Comparison of ENCODE assay signal across 14 cellular contexts in the genomic region with DNA sequence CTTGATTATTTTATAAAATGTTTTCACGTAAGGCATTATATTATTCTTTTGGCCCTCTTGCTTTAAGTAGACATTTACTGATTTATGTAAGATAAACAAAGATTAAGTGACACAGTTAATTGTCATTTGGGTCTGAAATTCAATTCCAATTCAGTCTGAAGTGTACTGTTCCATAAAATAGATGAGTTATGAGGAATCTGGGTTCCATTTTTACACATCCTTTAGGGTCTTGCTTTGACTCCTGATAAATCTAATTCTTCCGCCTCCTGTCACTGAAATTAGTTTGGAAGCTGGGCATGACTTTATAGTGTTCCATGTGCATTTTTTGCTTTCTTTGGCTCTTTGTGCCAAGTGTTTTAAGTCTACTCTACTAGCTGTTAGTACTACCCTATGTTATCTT. TPM values are rescaled to one million over a fixed set of nuclear protein-coding genes. Genes with fewer than 3 reads are reported as not detected.
DNase-seq lines count a peak whose midpoint lies in the region; ATAC-seq, FAIRE-seq and TF ChIP-seq lines count a peak whose summit lies in the region.
"Had no signal": no experiment of that assay in that cellular context is flagged by ENCODE, and none has a peak within 500 bp of the region (broad histone marks: within the 10 kb centered on the region; RNA-seq: fewer than 3 reads in every experiment).

No MANE protein-coding gene starts in this region.

- no peaks in the 10 kb centered on the region for H3K9me2 ChIP-seq in DOHH2 (replicated peaks; ENCODE audit: control insufficient read depth, low read length)

- intact Hi-C loops in cardiac septum (cut with DNase I): no loop called here

- peaks cover 72 to 81% (median 76%) of the 10 kb centered on the region in 3 donors for H3K4me1 Mint-ChIP-seq in T-cell

- H3K27ac Mint-ChIP-seq in T-cell: peak overlapping the region; percentile 41 to 83

- H3K4me2 ChIP-seq in BLaER1 (peak overlapping the region; percentile 76), DOHH2 (ENCODE audit: low read length) (peak overlapping the region; percentile 65), keratinocyte (ENCODE audit: control insufficient read depth, extremely low read depth, insufficient read depth, low read depth, low read length) (peak overlapping the region; percentile 65)
- H3K4me2 ChIP-seq: PC-9 had no signal

- no peak for DNase-seq in T-cell
- no peak for DNase-seq in keratinocyte (ENCODE audit: low read depth, low spot score)
- DNase-seq in NCI-H1436 (lab: John Stamatoyannopoulos, UW): no peak
- no peak for DNase-seq in cardiac septum (ENCODE audit: low spot score)
- no peak for DNase-seq in activated gamma-delta T cell treated with Interleukin-2 at 50 U/mL for 16 hours
- DNase-seq: cerebellar nuclear complex, NCI-H510A, PC-9, right lobe of liver had no signal

- H4K20me1 ChIP-seq in BLaER1 (peaks cover 95% of the 10 kb centered on the region), DOHH2 (ENCODE audit: control insufficient read depth, insufficient read depth, low read depth, low read length) (no peaks in the 10 kb centered on the region; the same call in 1 of the 2 replicates), keratinocyte (ENCODE audit: control insufficient read depth, extremely low read depth, insufficient read depth, low read length) (peaks cover 4% of the 10 kb centered on the region)

- H3F3A ChIP-seq in DOHH2 (ENCODE audit: control insufficient read depth, insufficient read depth): peaks cover 7% of the 10 kb centered on the region; the same call in 1 of the 2 replicates

- peaks cover 95% of the 10 kb centered on the region for H3K79me2 ChIP-seq in DOHH2 (ENCODE audit: control insufficient read depth, low read length)
- H3K79me2 ChIP-seq in keratinocyte (ENCODE audit: control insufficient read depth, insufficient read depth, low read length): peaks cover 96% of the 10 kb centered on the region

- no peaks in the 10 kb centered on the region for H3K9me1 ChIP-seq in keratinocyte (ENCODE audit: control insufficient read depth, extremely low read depth, insufficient read depth, low read length)

- H3K9ac ChIP-seq in BLaER1: no peak overlapping the region
- H3K9ac ChIP-seq in keratinocyte (ENCODE audit: control insufficient read depth, extremely low read depth, insufficient read depth, low read length): peak overlapping the region; percentile 34

- peak in 2 of 4 experiments; percentile 7 to 39 for ATAC-seq in T-cell (replicated peaks in 1 of 4)
- ATAC-seq in GM21360 (IDR thresholded peaks at IDR 0.05; ENCODE audit: unreplicated experiment): no peak

- H3K27me3 Mint-ChIP-seq in T-cell: no peaks in the 10 kb centered on the region

- peaks cover 13% of the 10 kb centered on the region for H3K36me3 Mint-ChIP-seq in T-cell

- no peak overlapping the region for H3K4me3 ChIP-seq in BLaER1
- no peak overlapping the region for H3K4me3 ChIP-seq in DOHH2 (ENCODE audit: low read length)
- H3K4me3 ChIP-seq in keratinocyte (ENCODE audit: control insufficient read depth in 2 of 3, extremely low read depth in 1 of 3, insufficient read depth in 2 of 3, low read depth in 1 of 3, low read length in 3 of 3): peak overlapping the region in 1 of 3 experiments; percentile 19
- H3K4me3 ChIP-seq: PC-9, right lobe of liver, vagina had no signal

- H2AFZ ChIP-seq in keratinocyte (ENCODE audit: control insufficient read depth, low read length): no peak overlapping the region
- H2AFZ ChIP-seq: PC-9 had no signal

- TF ChIP-seq CTCF in DOHH2 (IDR thresholded peaks at IDR 0.05; ENCODE audit: low read depth, low read length, poor library complexity, severe bottlenecking): no peak
- TF ChIP-seq CTCF in keratinocyte (optimal IDR thresholded peaks at IDR 0.05 in 1 of 3, IDR thresholded peaks at IDR 0.05 in 1 of 3, conservative IDR thresholded peaks at IDR 0.05 in 1 of 3; ENCODE audit: extremely low read depth in 1 of 3, insufficient read depth in 2 of 3, low read length in 3 of 3): no peak

- H3K4me1 ChIP-seq in BLaER1 (peaks cover 76% of the 10 kb centered on the region), DOHH2 (ENCODE audit: control insufficient read depth, low read length) (peaks cover 42% of the 10 kb centered on the region), keratinocyte (ENCODE audit: control insufficient read depth, extremely low read depth, insufficient read depth, low read length) (peaks cover 48% of the 10 kb centered on the region)

- H3K27ac ChIP-seq in BLaER1 (no peak overlapping the region), DOHH2 (ENCODE audit: low read depth, low read length) (peak overlapping the region; percentile 45), keratinocyte (ENCODE audit: control insufficient read depth, insufficient read depth, low read length) (peak overlapping the region; percentile 76)
- H3K27ac ChIP-seq: PC-9, vagina had no signal

- no peak overlapping the region for H3K4me3 Mint-ChIP-seq in T-cell
- H3K4me3 Mint-ChIP-seq: nephron had no signal

- POLR2A ChIA-PET in T-cell (lab: Charles Lee): interaction anchor here in 1 of 2 donors (0.9 to 1.1 kb wide), 2 partner anchors 13 to 52 kb away, joined by 3 to 6 read pairs; partner anchors contain the start of gene EDEM1

- H3K9me3 ChIP-seq in BLaER1: peaks cover 8% of the 10 kb centered on the region; the same call in 1 of the 2 replicates
- no peaks in the 10 kb centered on the region for H3K9me3 ChIP-seq in DOHH2 (ENCODE audit: control insufficient read depth, insufficient read depth, low read length)
- H3K9me3 ChIP-seq in keratinocyte (ENCODE audit: control insufficient read depth, low read depth, low read length): no peaks in the 10 kb centered on the region
- H3K9me3 ChIP-seq: right lobe of liver, vagina had no signal

- CTCF ChIA-PET in T-cell (lab: Charles Lee): interaction anchor here (0.6 to 1.8 kb wide), 8 partner anchors 12 to 1826 kb away, joined by 3 to 5 read pairs (median 4); no protein-coding TSS in a partner anchor

- H3K36me3 ChIP-seq in BLaER1 (peaks cover 19% of the 10 kb centered on the region), DOHH2 (ENCODE audit: control insufficient read depth, low read length) (peaks cover 18% of the 10 kb centered on the region), keratinocyte (ENCODE audit: control insufficient read depth in 2 of 2, extremely low read depth in 1 of 2, insufficient read depth in 2 of 2, low read length in 2 of 2) (no peaks in the 10 kb centered on the region)
- H3K36me3 ChIP-seq: right lobe of liver, vagina had no signal

- H3K27me3 ChIP-seq in BLaER1: no peaks in the 10 kb centered on the region
- H3K27me3 ChIP-seq in DOHH2 (ENCODE audit: control insufficient read depth, low read length): no peaks in the 10 kb centered on the region
- no peaks in the 10 kb centered on the region for H3K27me3 ChIP-seq in keratinocyte (ENCODE audit: control insufficient read depth, extremely low read depth, insufficient read depth, low read length)
- H3K27me3 ChIP-seq: right lobe of liver, vagina had no signal

- H3K9me3 Mint-ChIP-seq in T-cell: no peaks in the 10 kb centered on the region
- H3K9me3 Mint-ChIP-seq: nephron had no signal

- no peak for FAIRE-seq in keratinocyte (lab: Jason Lieb, UNC)

- dilution Hi-C loops in keratinocyte (cut with MboI; ENCODE audit: extremely low pct_ligation_motif_present, low sequenced_read_pairs): no loop called here

RNA-seq across cellular contexts. Expression of gene ARL8B, which starts 14.1 kb away (rescaled TPM):
- total RNA-seq in T-cell (10 to 100 TPM; 40.6 to 52.6 (median 48.3) TPM), cardiac septum (60.1 TPM)
- polyA plus RNA-seq in keratinocyte: 56.1 to 102 TPM (median 64.4 TPM) in 3 replicates
- 129 TPM for polyA plus RNA-seq in keratinocyte (2011; ENCODE audit: low read depth)
- 69.4 and 225 TPM in 2 replicates for polyA plus RNA-seq in keratinocyte (2011; cell fraction: cytosol; rRNA removed)
- polyA plus RNA-seq in keratinocyte (2011; cell fraction: nucleus; rRNA removed): 94.8 and 101 TPM in 2 replicates
- 58.1 and 141 TPM in 2 replicates for polyA plus RNA-seq in keratinocyte (2012; ENCODE audit: low replicate concordance)
- polyA minus RNA-seq in keratinocyte: 11.1 to 56.3 TPM (median 21.1 TPM) in 3 replicates
- polyA minus RNA-seq in keratinocyte (2011; cell fraction: cytosol; rRNA and poly(A)+ RNA removed): 46.8 TPM
- polyA minus RNA-seq in keratinocyte (2011; cell fraction: nucleus; rRNA and poly(A)+ RNA removed): 52.7 and 77.2 TPM in 2 replicates

RNA-seq across cellular contexts. Expression of gene EDEM1, which starts 51.3 kb away (rescaled TPM):
- total RNA-seq in T-cell (100 to 1,000 TPM in 4 of 5 donors, 10 to 100 TPM in 1; 92.6 to 138 (median 113) TPM), cardiac septum (10.3 TPM)
- polyA plus RNA-seq in keratinocyte: 52.4 to 66.8 TPM (median 65.2 TPM) in 3 replicates
- polyA plus RNA-seq in keratinocyte (2011; ENCODE audit: low read depth): 15.3 TPM
- 32.2 and 50.7 TPM in 2 replicates for polyA plus RNA-seq in keratinocyte (2011; cell fraction: cytosol; rRNA removed)
- 92.6 and 101 TPM in 2 replicates for polyA plus RNA-seq in keratinocyte (2011; cell fraction: nucleus; rRNA removed)
- 36.0 and 41.7 TPM in 2 replicates for polyA plus RNA-seq in keratinocyte (2012; ENCODE audit: low replicate concordance)
- polyA minus RNA-seq in keratinocyte: 53.2 to 88.3 TPM (median 76.5 TPM) in 3 replicates
- polyA minus RNA-seq in keratinocyte (2011; cell fraction: cytosol; rRNA and poly(A)+ RNA removed): 126 TPM
- 97.1 and 198 TPM in 2 replicates for polyA minus RNA-seq in keratinocyte (2011; cell fraction: nucleus; rRNA and poly(A)+ RNA removed)
